9 cellular contexts compared by ENCODE assay signal in genomic region chr16:2150418-2151187, GRCh38. TPM values are rescaled to one million over a fixed set of nuclear protein-coding genes. Genes with fewer than 3 reads are reported as not detected.
DNase-seq lines count a peak whose midpoint lies in the region; ATAC-seq and TF ChIP-seq lines count a peak whose summit lies in the region.
"Had no signal": no experiment of that assay in that cellular context is flagged by ENCODE, and none has a peak within 500 bp of the region (broad histone marks: within the 10 kb centered on the region; RNA-seq: fewer than 3 reads in every experiment).

No MANE protein-coding gene starts in this region.

- H3K27me3 ChIP-seq in MM.1S (replicated peaks; ENCODE audit: insufficient read depth, low read length), result no peaks in the 10 kb centered on the region

- peaks cover 10% of the 10 kb centered on the region for H3K4me1 Mint-ChIP-seq in activated T-helper 2 cell treated with anti-CD3 and anti-CD28 coated beads, Interferon-gamma antibody, Interleukin-2, Interleukin-4, amounts not matched to agents 10 μg/mL and 5 μg/mL and 100 μg/mL, durations not matched to agents 14 hours and 24 hours and 36 hours (ENCODE audit: low read depth)
- peaks cover 66% of the 10 kb centered on the region for H3K4me1 Mint-ChIP-seq in nephron progenitor cell

- no peaks in the 10 kb centered on the region for H3K9me2 ChIP-seq in MM.1S (replicated peaks; ENCODE audit: insufficient read depth, low read length)

- ATAC-seq in GM18868 (IDR thresholded peaks at IDR 0.05; ENCODE audit: unreplicated experiment), result no peak

- no peak for TF ChIP-seq CTCF in MM.1S (IDR thresholded peaks at IDR 0.05; ENCODE audit: low read length)
- TF ChIP-seq CTCF in nephron progenitor cell (IDR thresholded peaks at IDR 0.05), result no peak

- H3K36me3 Mint-ChIP-seq in activated T-helper 2 cell treated with anti-CD3 and anti-CD28 coated beads, Interferon-gamma antibody, Interleukin-2, Interleukin-4, amounts not matched to agents 10 μg/mL and 5 μg/mL and 100 μg/mL, durations not matched to agents 14 hours and 24 hours and 36 hours (ENCODE audit: low read depth), result peaks cover 53% of the 10 kb centered on the region
- H3K36me3 Mint-ChIP-seq in nephron progenitor cell (ENCODE audit: low read depth), result peaks cover 8% of the 10 kb centered on the region

- H3K79me2 ChIP-seq in MM.1S (ENCODE audit: low read length), result peaks cover 26% of the 10 kb centered on the region

- no peak overlapping the region for H3K9ac ChIP-seq in MM.1S (ENCODE audit: low read length)

- peaks cover 2% of the 10 kb centered on the region for H3K27me3 Mint-ChIP-seq in activated T-helper 2 cell treated with anti-CD3 and anti-CD28 coated beads, Interferon-gamma antibody, Interleukin-2, Interleukin-4, amounts not matched to agents 10 μg/mL and 5 μg/mL and 100 μg/mL, durations not matched to agents 14 hours and 24 hours and 36 hours (ENCODE audit: low read depth)
- peaks cover 6% of the 10 kb centered on the region for H3K27me3 Mint-ChIP-seq in nephron progenitor cell (ENCODE audit: low read depth, poor library complexity)

- peaks cover 37% of the 10 kb centered on the region for H4K20me1 ChIP-seq in MM.1S (ENCODE audit: insufficient read depth, low read length)

- no peak overlapping the region for H3K27ac ChIP-seq in MM.1S (ENCODE audit: low read length)
- H3K27ac ChIP-seq: neutrophil had no signal

- H3K4me3 ChIP-seq in MM.1S (ENCODE audit: low read length), result no peak overlapping the region

- peaks cover 4% of the 10 kb centered on the region; the same call in 1 of the 2 replicates for H3K36me3 ChIP-seq in MM.1S (replicated peaks; ENCODE audit: insufficient read depth, low read length)

- peak; percentile 83 for DNase-seq in G401 (ENCODE audit: low spot score)
- no peak for DNase-seq in MM.1S
- no peak for DNase-seq in activated T-helper 2 cell treated with anti-CD3 and anti-CD28 coated beads, Interferon-gamma antibody, Interleukin-2, Interleukin-4, amounts not matched to agents 10 μg/mL and 5 μg/mL and 100 μg/mL, durations not matched to agents 14 hours and 24 hours and 36 hours (ENCODE audit: low spot score)
- no peak for DNase-seq in nephron progenitor cell
- DNase-seq in NCI-H226, result no peak
- no peak for DNase-seq in NCI-H1436 (lab: John Stamatoyannopoulos, UW)
- no peak for DNase-seq in activated gamma-delta T cell (lab: John Stamatoyannopoulos, UW)

- H3K9me3 ChIP-seq in MM.1S (replicated peaks; ENCODE audit: insufficient read depth, low read length), result no peaks in the 10 kb centered on the region
- H3K9me3 ChIP-seq: neutrophil had no signal

- H3F3A ChIP-seq in MM.1S (ENCODE audit: insufficient read depth, low read length), result peaks cover 73% of the 10 kb centered on the region

- intact Hi-C loops in activated T-helper 2 cell treated with anti-CD3 and anti-CD28 coated beads, Interferon-gamma antibody, Interleukin-2, Interleukin-4, amounts not matched to agents 10 μg/mL and 5 μg/mL and 100 μg/mL, durations not matched to agents 14 hours and 24 hours and 36 hours (cut with micrococcal nuclease), result loop anchor here (10.0 kb wide), 1 partner anchor 364 kb away; the partner anchor contains the start of gene ATP6V0C

- in situ Hi-C loops in G401 (cut with HindIII; ENCODE audit: low sequenced_read_pairs), result loop anchor here (25.0 kb wide), 1 partner anchor 362 kb away; the partner anchor contains the start of genes AMDHD2 and ATP6V0C

- peaks cover 29% of the 10 kb centered on the region for H3K4me1 ChIP-seq in MM.1S (ENCODE audit: low read length)

- peak overlapping the region; percentile 64 for H3K4me3 Mint-ChIP-seq in activated T-helper 2 cell treated with anti-CD3 and anti-CD28 coated beads, Interferon-gamma antibody, Interleukin-2, Interleukin-4, amounts not matched to agents 10 μg/mL and 5 μg/mL and 100 μg/mL, durations not matched to agents 14 hours and 24 hours and 36 hours (ENCODE audit: low read depth)
- peak overlapping the region; percentile 69 for H3K4me3 Mint-ChIP-seq in nephron progenitor cell

- H2AFZ ChIP-seq in MM.1S (ENCODE audit: low read length), result no peak overlapping the region

- peak overlapping the region; percentile 99; the same call in 1 of the 2 replicates for H3K4me2 ChIP-seq in MM.1S (ENCODE audit: low read depth, low read length)

- no peak overlapping the region for H3K27ac Mint-ChIP-seq in activated T-helper 2 cell treated with anti-CD3 and anti-CD28 coated beads, Interferon-gamma antibody, Interleukin-2, Interleukin-4, amounts not matched to agents 10 μg/mL and 5 μg/mL and 100 μg/mL, durations not matched to agents 14 hours and 24 hours and 36 hours
- H3K27ac Mint-ChIP-seq in nephron progenitor cell, result peak overlapping the region; percentile 79

- no peaks in the 10 kb centered on the region for H3K9me3 Mint-ChIP-seq in activated T-helper 2 cell treated with anti-CD3 and anti-CD28 coated beads, Interferon-gamma antibody, Interleukin-2, Interleukin-4, amounts not matched to agents 10 μg/mL and 5 μg/mL and 100 μg/mL, durations not matched to agents 14 hours and 24 hours and 36 hours
- H3K9me3 Mint-ChIP-seq in nephron progenitor cell, result no peaks in the 10 kb centered on the region

RNA-seq across cellular contexts. Expression of gene RAB26, which starts 2.2 kb away (rescaled TPM):
- 46.8 and 55.2 TPM in 2 replicates for total RNA-seq in G401 (2014; rRNA removed; shearing (Covaris generic))
- total RNA-seq in activated T-helper 2 cell treated with anti-CD3 and anti-CD28 coated beads, Interferon-gamma antibody, Interleukin-2, Interleukin-4, amounts not matched to agents 10 μg/mL and 5 μg/mL and 100 μg/mL, durations not matched to agents 14 hours and 24 hours and 36 hours, result 0.46 and 0.59 TPM in 2 replicates

RNA-seq across cellular contexts. Expression of gene TRAF7, which starts 5.0 kb away (rescaled TPM):
- total RNA-seq in G401 (2014; rRNA removed; shearing (Covaris generic)), result 76.1 and 99.9 TPM in 2 replicates
- total RNA-seq in activated T-helper 2 cell treated with anti-CD3 and anti-CD28 coated beads, Interferon-gamma antibody, Interleukin-2, Interleukin-4, amounts not matched to agents 10 μg/mL and 5 μg/mL and 100 μg/mL, durations not matched to agents 14 hours and 24 hours and 36 hours, result 69.8 and 70.7 TPM in 2 replicates

RNA-seq across cellular contexts. Expression of gene PKD1, which starts 14.9 kb away (rescaled TPM):
- 42.0 and 113 TPM in 2 replicates for total RNA-seq in G401 (2014; rRNA removed; shearing (Covaris generic))
- total RNA-seq in activated T-helper 2 cell treated with anti-CD3 and anti-CD28 coated beads, Interferon-gamma antibody, Interleukin-2, Interleukin-4, amounts not matched to agents 10 μg/mL and 5 μg/mL and 100 μg/mL, durations not matched to agents 14 hours and 24 hours and 36 hours, result 86.9 and 94.4 TPM in 2 replicates

RNA-seq across cellular contexts. Expression of gene CASKIN1, which starts 45.8 kb away (rescaled TPM):
- 0.80 and 4.2 TPM in 2 replicates for total RNA-seq in G401 (2014; rRNA removed; shearing (Covaris generic))
- total RNA-seq in activated T-helper 2 cell treated with anti-CD3 and anti-CD28 coated beads, Interferon-gamma antibody, Interleukin-2, Interleukin-4, amounts not matched to agents 10 μg/mL and 5 μg/mL and 100 μg/mL, durations not matched to agents 14 hours and 24 hours and 36 hours, result 0.48 and 1.0 TPM in 2 replicates

RNA-seq across cellular contexts. Expression of gene MLST8, which starts 54.7 kb away (rescaled TPM):
- 34.8 and 86.2 TPM in 2 replicates for total RNA-seq in G401 (2014; rRNA removed; shearing (Covaris generic))
- total RNA-seq in activated T-helper 2 cell treated with anti-CD3 and anti-CD28 coated beads, Interferon-gamma antibody, Interleukin-2, Interleukin-4, amounts not matched to agents 10 μg/mL and 5 μg/mL and 100 μg/mL, durations not matched to agents 14 hours and 24 hours and 36 hours, result 54.3 and 56.4 TPM in 2 replicates

Comparison
In these comparisons a context has a peak if more than half of its experiments do, and no peak if none do; other contexts are left out.
1. RNA of gene RAB26, which starts 2.2 kb away (total RNA-seq): 46.8 to 55.2 TPM in G401; 0.46 to 0.59 TPM in activated T-helper 2 cell treated with anti-CD3 and anti-CD28 coated beads, Interferon-gamma antibody, Interleukin-2, Interleukin-4, amounts not matched to agents 10 μg/mL and 5 μg/mL and 100 μg/mL, durations not matched to agents 14 hours and 24 hours and 36 hours; every median in the first group is over 10 times any median in the second.